Comparison of ENCODE assay signal across 27 cellular contexts in genomic region chrX:39988496-39988895, GRCh38.
"Had no signal": no experiment of that assay in that cellular context is flagged by ENCODE, and none has a peak within 500 bp of the region (broad histone marks: within the 10 kb centered on the region; RNA-seq: fewer than 3 reads in every experiment).

No MANE protein-coding gene starts in this region.

- H3K27ac Mint-ChIP-seq: mesothelial cell of epicardium; natural killer cell; progenitor cell of endocrine pancreas; stimulated activated naive B cell treated with anti-CD40 and anti-IgM and Interleukin-4, amounts not matched to agents 10 μg/mL and 1 μg/mL and 100 μg/mL, for 72 hours had no signal

- H3K36me3 ChIP-seq: heart right ventricle, ovary, right atrium auricular region, right lobe of liver, stomach, tibial artery, upper lobe of right lung had no signal

- H3K36me3 Mint-ChIP-seq: mesothelial cell of epicardium; naive B cell; natural killer cell; stimulated activated naive B cell treated with anti-CD40 and anti-IgM and Interleukin-4, amounts not matched to agents 10 μg/mL and 1 μg/mL and 100 μg/mL, for 72 hours had no signal

- H3K9me3 Mint-ChIP-seq: natural killer cell; stimulated activated naive B cell treated with anti-CD40 and anti-IgM and Interleukin-4, amounts not matched to agents 10 μg/mL and 1 μg/mL and 100 μg/mL, for 72 hours had no signal

- ATAC-seq: heart right ventricle; left cardiac atrium; left lobe of liver; natural killer cell; right lobe of liver; stimulated activated naive B cell treated with anti-CD40 and anti-IgM and Interleukin-4, amounts not matched to agents 10 μg/mL and 1 μg/mL and 100 μg/mL, for 72 hours; stimulated activated naive CD8-positive, alpha-beta T cell treated with anti-CD3 and anti-CD28 coated beads, Interleukin-15, Interleukin-2, amounts not matched to agents 100 U/mL and 50 U/mL, for 24 hours; upper lobe of right lung had no signal

- H3K4me3 Mint-ChIP-seq: mesothelial cell of epicardium; naive B cell; natural killer cell; stimulated activated naive B cell treated with anti-CD40 and anti-IgM and Interleukin-4, amounts not matched to agents 10 μg/mL and 1 μg/mL and 100 μg/mL, for 72 hours had no signal

- H3K27me3 ChIP-seq: ovary, right atrium auricular region, right lobe of liver, stomach, testis, tibial artery, upper lobe of right lung had no signal

- FAIRE-seq: keratinocyte, urothelium cell line had no signal

- DNase-seq: heart right ventricle; hippocampal formation; kidney glomerular epithelial cell; left cardiac atrium; mesendoderm; naive B cell; natural killer cell; ovary; right lobe of liver; stimulated activated CD4-positive, alpha-beta T cell treated with anti-CD3 and anti-CD28 coated beads, Interleukin-15, amount 100 ng/mL, for 24 hours; stimulated activated CD4-positive, alpha-beta T cell treated with anti-CD3 and anti-CD28 coated beads, Interleukin-2, amount 100 ng/mL, for 24 hours; stimulated activated CD4-positive, alpha-beta T cell treated with anti-CD3 and anti-CD28 coated beads, Interleukin-4, amount 100 ng/mL, for 1 hour; stimulated activated naive B cell treated with anti-CD40 and anti-IgM and Interleukin-4, amounts not matched to agents 10 μg/mL and 1 μg/mL and 100 μg/mL, for 72 hours; stimulated activated naive CD8-positive, alpha-beta T cell treated with anti-CD3 and anti-CD28 coated beads, Interleukin-15, Interleukin-2, amounts not matched to agents 100 U/mL and 50 U/mL, for 24 hours; stomach; testis; tibial artery; trophoblast cell; upper lobe of right lung had no signal

- H3K4me1 Mint-ChIP-seq: naive B cell; natural killer cell; stimulated activated naive B cell treated with anti-CD40 and anti-IgM and Interleukin-4, amounts not matched to agents 10 μg/mL and 1 μg/mL and 100 μg/mL, for 72 hours had no signal

- H3K4me3 ChIP-seq: heart right ventricle, lung, ovary, right atrium auricular region, right lobe of liver, smooth muscle cell, stomach, testis, tibial artery, upper lobe of right lung had no signal

- H3K27ac ChIP-seq: heart right ventricle, ovary, right atrium auricular region, right lobe of liver, stomach, testis, tibial artery, upper lobe of right lung had no signal

- H3K4me1 ChIP-seq: right lobe of liver, testis, tibial artery, upper lobe of right lung had no signal

- H3K9me3 ChIP-seq: heart right ventricle, ovary, right atrium auricular region, right lobe of liver, testis, upper lobe of right lung had no signal

- H3K4me2 ChIP-seq: smooth muscle cell had no signal
